In genomic region chr10:104248921-104249320, GRCh38 we compare ENCODE assay signal across 2 cellular contexts. TPM values are rescaled to one million over a fixed set of nuclear protein-coding genes. Genes with fewer than 3 reads are reported as not detected.
"Had no signal": no experiment of that assay in that cellular context is flagged by ENCODE, and none has a peak within 500 bp of the region (broad histone marks: within the 10 kb centered on the region; RNA-seq: fewer than 3 reads in every experiment).

No MANE protein-coding gene starts in this region.

RNA-seq across cellular contexts. Expression of gene CFAP43, which starts 16.8 kb away (rescaled TPM):
- total RNA-seq: OCI-LY7, SJCRH30 had no signal
